8 cellular contexts compared by ENCODE assay signal in the genomic region with DNA sequence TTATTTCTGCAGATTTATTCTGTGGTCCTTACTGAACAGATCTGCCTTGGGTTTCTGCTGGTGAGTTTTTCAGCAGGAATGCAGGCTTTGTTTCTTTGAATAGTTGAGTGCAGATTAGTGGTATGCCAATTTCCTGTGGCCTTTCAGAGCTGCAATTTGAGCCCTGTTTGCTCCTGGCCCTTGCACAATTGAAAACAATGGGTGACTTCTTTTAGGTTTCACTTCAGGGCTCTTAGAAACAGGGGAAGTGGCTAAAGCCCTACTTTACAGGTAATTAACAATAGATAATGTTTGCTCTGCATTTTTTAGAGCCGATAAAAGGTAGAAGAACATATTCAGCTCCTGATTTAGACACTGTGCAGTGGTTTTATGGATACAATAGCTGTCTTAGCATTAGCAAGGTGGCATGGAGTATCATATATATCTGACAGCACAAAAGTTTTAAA. TPM values are rescaled to one million over a fixed set of nuclear protein-coding genes. Genes with fewer than 3 reads are reported as not detected.
A peak's percentile ranks its signal among the peaks of the same experiment; 100 is the strongest.
DNase-seq lines count a peak whose midpoint lies in the region; ATAC-seq, FAIRE-seq and TF ChIP-seq lines count a peak whose summit lies in the region.

No MANE protein-coding gene starts in this region.

- WGBS in ectodermal cell, 2 experiments: 0 to 4% methylated on average over 1 of the region's 1 CpG

- BruUV-seq in Panc1 (replicated peaks; lab: Mats Ljungman, UMichigan): no TSS peak

- peak; percentile 85 for ATAC-seq in GM21825 (IDR thresholded peaks at IDR 0.05; ENCODE audit: unreplicated experiment)
- ATAC-seq in Panc1: peak; percentile 88

- H3K27me3 ChIP-seq in Panc1 (ENCODE audit: control insufficient read depth, insufficient read depth, low read length) (no peaks in the 10 kb centered on the region), ectodermal cell (ENCODE audit: control insufficient read depth, insufficient read depth, low read length, poor library complexity, severe bottlenecking) (no peaks in the 10 kb centered on the region), mucosa of rectum (ENCODE audit: control insufficient read depth in 2 of 2, insufficient read depth in 2 of 2, low read length in 2 of 2) (no peaks in the 10 kb centered on the region)

- H3K4me3 ChIP-seq in Panc1 (ENCODE audit: low read depth in 2 of 2, low read length in 2 of 2): 0 out of 4 replicates have a peak overlapping the region, but pooled peaks of 1 of the 2 experiments have one; percentile 1
- H3K4me3 ChIP-seq in ectodermal cell (ENCODE audit: insufficient read depth, low read depth, low read length): peak overlapping the region; percentile 5
- H3K4me3 ChIP-seq in mucosa of rectum (ENCODE audit: low read length in 2 of 2): no peak overlapping the region

- in situ Hi-C loops in Panc1 (cut with HindIII; ENCODE audit: low pct_unique_long_range_greater_than_20kb, low sequenced_read_pairs): no loop called here

- DNase-seq in HuH-7.5 (ENCODE audit: low spot score) (peak; percentile 22), Panc1 (ENCODE audit: low read depth, low spot score) (no peak), ureter (ENCODE audit: low spot score) (no peak), activated T-cell treated with anti-CD3 and anti-CD28 coated beads for 4 hours (no peak)

- peaks cover 38% of the 10 kb centered on the region for H3K4me1 ChIP-seq in Panc1 (ENCODE audit: control insufficient read depth, insufficient read depth, low read length)
- peaks cover 17% of the 10 kb centered on the region for H3K4me1 ChIP-seq in ectodermal cell (ENCODE audit: control insufficient read depth, insufficient read depth, low read length)
- peaks cover 0 to 13% of the 10 kb centered on the region in 2 donors for H3K4me1 ChIP-seq in mucosa of rectum (ENCODE audit: control insufficient read depth in 2 of 2, insufficient read depth in 2 of 2, low read length in 2 of 2)

- H3K36me3 ChIP-seq in Panc1 (ENCODE audit: control insufficient read depth, insufficient read depth, low read length) (no peaks in the 10 kb centered on the region), ectodermal cell (ENCODE audit: control insufficient read depth, insufficient read depth, low read length) (no peaks in the 10 kb centered on the region), mucosa of rectum (ENCODE audit: control insufficient read depth in 2 of 2, insufficient read depth in 2 of 2, low read length in 2 of 2) (no peaks in the 10 kb centered on the region)

- no peak for TF ChIP-seq CTCF in Panc1 (IDR thresholded peaks at IDR 0.05)

- intact Hi-C loops in Panc1 (cut with micrococcal nuclease; ENCODE audit: unreplicated experiment): loop anchor here (10.0 kb wide), 1 partner anchor 246 kb away; no protein-coding TSS in a partner anchor

- POLR2A ChIA-PET in Panc1 (lab: Charles Lee): interaction anchor here (0.5 to 0.6 kb wide), 2 partner anchors 244 to 807 kb away, joined by 3 read pairs; no protein-coding TSS in a partner anchor

- FAIRE-seq in G401.6 (lab: Jason Lieb, UNC): peak; percentile 100

- H3K27ac ChIP-seq in Panc1 (ENCODE audit: low read length) (peak overlapping the region; percentile 94), ectodermal cell (ENCODE audit: insufficient read depth, low read depth, low read length, poor library complexity, severe bottlenecking) (peak overlapping the region; percentile 69), mucosa of rectum (ENCODE audit: low read depth in 2 of 2, low read length in 2 of 2) (peak overlapping the region; percentile 5 to 19)

- H3K9me3 ChIP-seq in Panc1 (ENCODE audit: control insufficient read depth, insufficient read depth, low read depth, low read length): no peaks in the 10 kb centered on the region; the same call in 1 of the 2 replicates
- H3K9me3 ChIP-seq in ectodermal cell (ENCODE audit: control insufficient read depth, low read length): no peaks in the 10 kb centered on the region
- no peaks in the 10 kb centered on the region for H3K9me3 ChIP-seq in mucosa of rectum (ENCODE audit: control insufficient read depth in 2 of 2, low read length in 2 of 2)

- CTCF ChIA-PET in Panc1 (lab: Charles Lee): no interaction called here

- no peak overlapping the region for H3K9ac ChIP-seq in mucosa of rectum (ENCODE audit: low read depth in 1 of 2, low read length in 2 of 2)

RNA-seq across cellular contexts. Expression of gene SPRY1, which starts 21.9 kb away (rescaled TPM):
- total RNA-seq in Panc1 (2021; ENCODE audit: unreplicated experiment): 77.8 TPM
- polyA plus RNA-seq in Panc1 (2012; ENCODE audit: insufficient read length): 68.8 TPM
- polyA plus RNA-seq in ectodermal cell (2013, experiment 1 of 4): 9.7 TPM
- polyA plus RNA-seq in ectodermal cell (2013, experiment 2 of 4): 13.0 TPM
- 10.1 TPM for polyA plus RNA-seq in ectodermal cell (2013, experiment 3 of 4)
- 11.2 TPM for polyA plus RNA-seq in ectodermal cell (2013, experiment 4 of 4)
- 197 TPM for total RNA-seq in ureter

Comparison
In these comparisons a context has a peak if more than half of its experiments do, and no peak if none do; other contexts are left out.
1. H3K27ac ChIP-seq: peak in every context shown above with its lines; median percentile 94 in Panc1; 69 in ectodermal cell; 12 in mucosa of rectum.